In the genomic region with DNA sequence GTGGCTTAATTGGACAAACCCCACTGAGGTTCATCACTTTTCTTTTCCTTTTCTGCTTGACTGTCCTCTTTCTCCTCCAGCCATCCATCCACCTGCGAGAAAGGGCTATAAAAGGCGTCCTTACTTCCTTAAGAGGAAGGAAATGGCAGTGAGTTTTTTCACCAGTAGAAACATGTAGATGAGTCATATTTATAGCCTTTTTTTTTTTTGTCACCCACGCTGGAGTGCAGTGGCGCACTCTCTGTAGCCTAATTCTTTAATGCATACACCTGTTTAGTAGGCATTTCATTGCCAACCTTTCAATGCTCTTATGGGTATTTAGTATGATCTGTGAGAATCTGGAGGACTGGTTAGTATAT, we compare ENCODE assay signal across 8 cellular contexts. TPM values are rescaled to one million over a fixed set of nuclear protein-coding genes. Genes with fewer than 3 reads are reported as not detected.
DNase-seq lines count a peak whose midpoint lies in the region; ATAC-seq and TF ChIP-seq lines count a peak whose summit lies in the region.

No MANE protein-coding gene starts in this region.

- no peak for TF ChIP-seq EP300 in sigmoid colon (IDR thresholded peaks at IDR 0.05)

- H3K27me3 Mint-ChIP-seq in activated CD4-positive, alpha-beta T cell treated with anti-CD3 and anti-CD28 coated beads, Interleukin-2, amount 10 ng/mL, durations not matched to agents 24 days and 14 days = peaks cover 12% of the 10 kb centered on the region
- H3K27me3 Mint-ChIP-seq in activated naive CD8-positive, alpha-beta T cell = no peaks in the 10 kb centered on the region

- no peak overlapping the region for H3K4me3 Mint-ChIP-seq in activated CD4-positive, alpha-beta T cell treated with anti-CD3 and anti-CD28 coated beads, Interleukin-2, amount 10 ng/mL, durations not matched to agents 24 days and 14 days
- H3K4me3 Mint-ChIP-seq in activated naive CD8-positive, alpha-beta T cell = peak overlapping the region; percentile 35

- TF ChIP-seq POLR2A in sigmoid colon (IDR thresholded peaks at IDR 0.05) = no peak

- peak; percentile 50 for ATAC-seq in HG03575 (IDR thresholded peaks at IDR 0.05; ENCODE audit: extremely low read depth, insufficient number of reproducible peaks, low FRiP score, unreplicated experiment)

- TF ChIP-seq CTCF in sigmoid colon (IDR thresholded peaks at IDR 0.05) = no peak

- peaks cover 47% of the 10 kb centered on the region for H3K4me1 Mint-ChIP-seq in activated CD4-positive, alpha-beta T cell treated with anti-CD3 and anti-CD28 coated beads, Interleukin-2, amount 10 ng/mL, durations not matched to agents 24 days and 14 days
- peaks cover 42% of the 10 kb centered on the region for H3K4me1 Mint-ChIP-seq in activated naive CD8-positive, alpha-beta T cell (ENCODE audit: low read depth)

- no peaks in the 10 kb centered on the region for H3K9me3 ChIP-seq in sigmoid colon

- H3K36me3 ChIP-seq in sigmoid colon = no peaks in the 10 kb centered on the region

- no peak overlapping the region for H3K4me3 ChIP-seq in sigmoid colon

- WGBS in sigmoid colon, 2 donors = 7 to 20% methylated on average over 4 of the region's 4 CpGs

- intact Hi-C loops in activated CD4-positive, alpha-beta T cell treated with anti-CD3 and anti-CD28 coated beads, Interleukin-2, amount 10 ng/mL, durations not matched to agents 24 days and 14 days (cut with micrococcal nuclease) = loop anchor here (1.0 to 2.0 kb wide), 2 partner anchors 15 to 140 kb away; partner anchors contain the start of gene IFNGR1
- intact Hi-C loops in sigmoid colon (cut with DNase I) = no loop called here

- peak overlapping the region; percentile 35 to 71 (median 48) for H3K27ac ChIP-seq in sigmoid colon
- H3K27ac ChIP-seq in caudate nucleus (ENCODE audit: low read depth, low read length) = no peak overlapping the region

- H3K27ac Mint-ChIP-seq in activated CD4-positive, alpha-beta T cell treated with anti-CD3 and anti-CD28 coated beads, Interleukin-2, amount 10 ng/mL, durations not matched to agents 24 days and 14 days = peak overlapping the region; percentile 55
- H3K27ac Mint-ChIP-seq in activated naive CD8-positive, alpha-beta T cell = no peak overlapping the region

- peaks cover 0 to 8% (median 0%) of the 10 kb centered on the region in 4 donors for H3K4me1 ChIP-seq in sigmoid colon

- H3K36me3 Mint-ChIP-seq in activated CD4-positive, alpha-beta T cell treated with anti-CD3 and anti-CD28 coated beads, Interleukin-2, amount 10 ng/mL, durations not matched to agents 24 days and 14 days (ENCODE audit: low read depth) = peaks cover 6% of the 10 kb centered on the region
- H3K36me3 Mint-ChIP-seq in activated naive CD8-positive, alpha-beta T cell = peaks cover 2% of the 10 kb centered on the region

- DNase-seq in activated CD4-positive, alpha-beta T cell treated with anti-CD3 and anti-CD28 coated beads, Interleukin-2, amount 10 ng/mL, durations not matched to agents 24 days and 14 days = peak; percentile 72
- DNase-seq in activated CD4-positive, alpha-beta T cell treated with anti-CD3 and anti-CD28 coated beads, Interleukin-2, amount 50 U/mL, for 1 hour = no peak
- DNase-seq in sigmoid colon (no peak), caudate nucleus (lab: John Stamatoyannopoulos, UW) (no peak), NCI-H1436 treated with DMSO at 0.1 percent for 48 hours (lab: John Stamatoyannopoulos, UW) (no peak)
- DNase-seq in activated CD4-positive, alpha-beta T cell treated with anti-CD3 and anti-CD28 coated beads for 1 hour = no peak

- H3K9me3 Mint-ChIP-seq in activated CD4-positive, alpha-beta T cell treated with anti-CD3 and anti-CD28 coated beads, Interleukin-2, amount 10 ng/mL, durations not matched to agents 24 days and 14 days = peaks cover 10% of the 10 kb centered on the region
- H3K9me3 Mint-ChIP-seq in activated naive CD8-positive, alpha-beta T cell (ENCODE audit: low read depth) = peaks cover 6% of the 10 kb centered on the region

- no peaks in the 10 kb centered on the region for H3K27me3 ChIP-seq in sigmoid colon

RNA-seq across cellular contexts. Expression of gene IFNGR1, which starts 15.3 kb away (rescaled TPM):
- total RNA-seq in activated CD4-positive, alpha-beta T cell treated with anti-CD3 and anti-CD28 coated beads, Interleukin-2, amount 10 ng/mL, durations not matched to agents 24 days and 14 days = 13.9 and 14.4 TPM in 2 replicates
- total RNA-seq in sigmoid colon = 10 to 100 TPM; 47.4 to 67.1 (median 62.3) TPM
- 100 to 1,000 TPM in 1 of 3 donors, 10 to 100 TPM in 2; 32.4 to 116 (median 52.7) TPM for polyA plus RNA-seq in sigmoid colon
